ENCODE assay signal across 10 cellular contexts in genomic region chr7:128035712-128036111, GRCh38. TPM values are rescaled to one million over a fixed set of nuclear protein-coding genes. Genes with fewer than 3 reads are reported as not detected.
DNase-seq lines count a peak whose midpoint lies in the region; ATAC-seq, FAIRE-seq and TF ChIP-seq lines count a peak whose summit lies in the region.
"Had no signal": no experiment of that assay in that cellular context is flagged by ENCODE, and none has a peak within 500 bp of the region (broad histone marks: within the 10 kb centered on the region; RNA-seq: fewer than 3 reads in every experiment).

No MANE protein-coding gene starts in this region.

- H4K20me1 ChIP-seq in astrocyte (ENCODE audit: insufficient read depth, low read length), result peaks cover 83% of the 10 kb centered on the region

- no peaks in the 10 kb centered on the region for H3K9me3 Mint-ChIP-seq in astrocyte (ENCODE audit: unreplicated experiment)
- no peaks in the 10 kb centered on the region for H3K9me3 Mint-ChIP-seq in T-helper 2 cell treated with Interferon-gamma antibody and Interleukin-4, amounts not matched to agents 5 μg/mL and 100 μg/mL, for 36 hours
- H3K9me3 Mint-ChIP-seq: dendritic cell treated with granulocyte-macrophage colony-stimulating factor and Interleukin-4, amounts not matched to agents 40 ng/mL and 50 ng/mL, for 4 days had no signal

- H3K4me2 ChIP-seq in astrocyte (ENCODE audit: low read length), result no peak overlapping the region

- DNase-seq in EL, result peak; percentile 22
- DNase-seq in LNCaP clone FGC (ENCODE audit: low read depth), result no peak
- no peak for DNase-seq in astrocyte (ENCODE audit: low read depth)
- peak; percentile 50 for DNase-seq in myocyte (ENCODE audit: low read depth)
- DNase-seq in GM12891 (ENCODE audit: insufficient read length, low spot score), result no peak
- DNase-seq in activated CD4-positive, CD25-positive, alpha-beta regulatory T cell treated with anti-CD3 and anti-CD28 coated beads, Interleukin-2, amount 50 U/mL, for 72 hours, result no peak
- no peak for DNase-seq in T-helper 2 cell treated with Interferon-gamma antibody and Interleukin-4, amounts not matched to agents 5 μg/mL and 100 μg/mL, for 36 hours (ENCODE audit: low spot score)

- H3K9me3 ChIP-seq in astrocyte (ENCODE audit: insufficient read depth, low read depth, low read length), result no peaks in the 10 kb centered on the region

- no peak overlapping the region for H3K9ac ChIP-seq in astrocyte (ENCODE audit: low read length)

- no peak overlapping the region for H3K27ac Mint-ChIP-seq in astrocyte (ENCODE audit: unreplicated experiment)
- H3K27ac Mint-ChIP-seq in T-helper 2 cell treated with Interferon-gamma antibody and Interleukin-4, amounts not matched to agents 5 μg/mL and 100 μg/mL, for 36 hours, result no peak overlapping the region
- H3K27ac Mint-ChIP-seq: dendritic cell treated with granulocyte-macrophage colony-stimulating factor and Interleukin-4, amounts not matched to agents 40 ng/mL and 50 ng/mL, for 4 days had no signal

- peaks cover 22% of the 10 kb centered on the region for H3K4me1 Mint-ChIP-seq in astrocyte (ENCODE audit: low read depth, unreplicated experiment)
- peaks cover under 1% of the 10 kb centered on the region for H3K4me1 Mint-ChIP-seq in T-helper 2 cell treated with Interferon-gamma antibody and Interleukin-4, amounts not matched to agents 5 μg/mL and 100 μg/mL, for 36 hours (ENCODE audit: low read depth)

- H2AFZ ChIP-seq in astrocyte (ENCODE audit: low read depth, low read length), result no peak overlapping the region

- H3K27ac ChIP-seq in astrocyte (ENCODE audit: low read depth, low read length), result no peak overlapping the region

- FAIRE-seq in astrocyte (lab: Jason Lieb, UNC) (no peak), GM12891 (lab: Jason Lieb, UNC) (no peak)

- no peaks in the 10 kb centered on the region for H3K27me3 ChIP-seq in astrocyte (ENCODE audit: insufficient read depth, low read length)

- TF ChIP-seq CTCF in LNCaP clone FGC (IDR thresholded peaks at IDR 0.05; ENCODE audit: control insufficient read depth, extremely low read depth, insufficient read depth) (peak; percentile 62), astrocyte (IDR thresholded peaks at IDR 0.05; ENCODE audit: insufficient read depth, low read depth, low read length) (peak; percentile 51)

- no peaks in the 10 kb centered on the region for H3K27me3 Mint-ChIP-seq in astrocyte (ENCODE audit: low read depth, unreplicated experiment)
- H3K27me3 Mint-ChIP-seq in T-helper 2 cell treated with Interferon-gamma antibody and Interleukin-4, amounts not matched to agents 5 μg/mL and 100 μg/mL, for 36 hours (ENCODE audit: low read depth), result peaks cover 16% of the 10 kb centered on the region

- no peaks in the 10 kb centered on the region for H3K36me3 ChIP-seq in astrocyte (ENCODE audit: insufficient read depth, low read length)

- no peak for ATAC-seq in GM19463 (IDR thresholded peaks at IDR 0.05; ENCODE audit: unreplicated experiment)

- peaks cover 14% of the 10 kb centered on the region for H3K4me1 ChIP-seq in astrocyte (ENCODE audit: insufficient read depth, low read length)

- H3K4me3 Mint-ChIP-seq in astrocyte (ENCODE audit: unreplicated experiment), result no peak overlapping the region
- no peak overlapping the region for H3K4me3 Mint-ChIP-seq in T-helper 2 cell treated with Interferon-gamma antibody and Interleukin-4, amounts not matched to agents 5 μg/mL and 100 μg/mL, for 36 hours
- H3K4me3 Mint-ChIP-seq: dendritic cell treated with granulocyte-macrophage colony-stimulating factor and Interleukin-4, amounts not matched to agents 40 ng/mL and 50 ng/mL, for 4 days had no signal

- H3K4me3 ChIP-seq in LNCaP clone FGC (ENCODE audit: low read depth, low read length) (no peak overlapping the region), astrocyte (ENCODE audit: insufficient read depth, low read depth, low read length) (no peak overlapping the region)

- H3K79me2 ChIP-seq in astrocyte (ENCODE audit: insufficient read depth, low read length), result peaks cover 13% of the 10 kb centered on the region

- H3K36me3 Mint-ChIP-seq in astrocyte (ENCODE audit: low read depth, unreplicated experiment), result peaks cover 6% of the 10 kb centered on the region
- H3K36me3 Mint-ChIP-seq in T-helper 2 cell treated with Interferon-gamma antibody and Interleukin-4, amounts not matched to agents 5 μg/mL and 100 μg/mL, for 36 hours (ENCODE audit: low read depth), result peaks cover 7% of the 10 kb centered on the region

- no peak for TF ChIP-seq POLR2A in GM12891 (IDR thresholded peaks at IDR 0.05; ENCODE audit: low read depth, low read length)

TF ChIP-seq in GM12891, 5 proteins besides CTCF, POLR2A, EP300 and RAD21:
- TF ChIP-seq PAX5 (IDR thresholded peaks at IDR 0.05; ENCODE audit: insufficient read depth, low read length, severe bottlenecking) (no peak), POU2F2 (IDR thresholded peaks at IDR 0.05; ENCODE audit: low read depth, low read length) (no peak), SPI1 (IDR thresholded peaks at IDR 0.05; ENCODE audit: low read depth, low read length) (no peak), POLR2AphosphoS5 (IDR thresholded peaks at IDR 0.05; ENCODE audit: low read depth, low read length) (no peak), TAF1 (IDR thresholded peaks at IDR 0.05; ENCODE audit: low read depth, low read length) (no peak)

RNA-seq across cellular contexts. Expression of gene LRRC4, which starts 4.5 kb away (rescaled TPM):
- total RNA-seq in astrocyte, result 4.4 and 4.5 TPM in 2 replicates
- 1.3 and 1.7 TPM in 2 replicates for total RNA-seq in myocyte
- polyA plus RNA-seq in myocyte (2012), result 1.9 TPM
- polyA plus RNA-seq in GM12891 (2012; ENCODE audit: low read depth, missing spikeins), result 0.06 TPM
- total RNA-seq: T-helper 1 cell treated with Interleukin-12 subunit alpha and Interleukin-12 subunit beta and Interleukin-4 antibody, amounts not matched to agents 30 ng/mL and 1 ng/mL, for 36 hours had no signal

Comparison
In these comparisons a context has a peak if more than half of its experiments do, and no peak if none do; other contexts are left out.
1. DNase-seq: peak in EL (single experiment) and myocyte (single experiment); none in LNCaP clone FGC (single experiment), astrocyte (single experiment), GM12891 (single experiment), activated CD4-positive, CD25-positive, alpha-beta regulatory T cell treated with anti-CD3 and anti-CD28 coated beads, Interleukin-2, amount 50 U/mL, for 72 hours (single experiment) and T-helper 2 cell treated with Interferon-gamma antibody and Interleukin-4, amounts not matched to agents 5 μg/mL and 100 μg/mL, for 36 hours (single experiment).